In genomic region chr11:63406458-63406857, GRCh38 we compare ENCODE assay signal across 9 cellular contexts. TPM values are rescaled to one million over a fixed set of nuclear protein-coding genes. Genes with fewer than 3 reads are reported as not detected.
"Had no signal": no experiment of that assay in that cellular context is flagged by ENCODE, and none has a peak within 500 bp of the region (broad histone marks: within the 10 kb centered on the region; RNA-seq: fewer than 3 reads in every experiment).

No MANE protein-coding gene starts in this region.

- FAIRE-seq: G401.6, GM12878, GM12891, GM12892, GM18507, GM19239 had no signal

- ATAC-seq: GM12878 had no signal

- H3K4me3 ChIP-seq: GM12878 had no signal

- DNase-seq: GDM1, GF-D8 had no signal

RNA-seq across cellular contexts. Expression of gene SLC22A9, which starts 36.9 kb away (rescaled TPM):
- total RNA-seq: G401 had no signal
